ENCODE assay signal across 9 cellular contexts in genomic region chr17:73156166-73156840, GRCh38. TPM values are rescaled to one million over a fixed set of nuclear protein-coding genes. Genes with fewer than 3 reads are reported as not detected.
DNase-seq lines count a peak whose midpoint lies in the region; ATAC-seq and TF ChIP-seq lines count a peak whose summit lies in the region.
"Had no signal": no experiment of that assay in that cellular context is flagged by ENCODE, and none has a peak within 500 bp of the region (broad histone marks: within the 10 kb centered on the region; RNA-seq: fewer than 3 reads in every experiment).

No MANE protein-coding gene starts in this region.

- no peak for TF ChIP-seq POLR2A in heart left ventricle (IDR thresholded peaks at IDR 0.05)

- intact Hi-C loops in heart left ventricle (cut with DNase I) = loop anchor here (2.0 to 10.0 kb wide), 11 partner anchors 169 to 599 kb away; no protein-coding TSS in a partner anchor

- DNase-seq in ELR (ENCODE audit: low read depth) (peak; percentile 85), SJSA1 (ENCODE audit: low read depth in 1 of 2, low spot score in 2 of 2) (peak; percentile 47 to 58), heart left ventricle (peak; percentile 63 to 83 (median 67)), renal cortical epithelial cell (ENCODE audit: low read depth) (peak; percentile 54), NCI-H128 (lab: John Stamatoyannopoulos, UW; ENCODE audit: unreplicated experiment) (no peak)
- DNase-seq in Jurkat, Clone E6-1 (ENCODE audit: low read depth, low spot score) = peak; percentile 29
- DNase-seq in activated naive CD8-positive, alpha-beta T cell treated with anti-CD3 and anti-CD28 coated beads for 36 hours = peak; percentile 61

- peaks cover 10% of the 10 kb centered on the region for H3K4me1 Mint-ChIP-seq in activated naive CD8-positive, alpha-beta T cell treated with anti-CD3 and anti-CD28 coated beads for 36 hours

- ATAC-seq in GM21723 (IDR thresholded peaks at IDR 0.05; ENCODE audit: unreplicated experiment) = peak; percentile 79
- peak; percentile 60 to 98 (median 94) for ATAC-seq in heart left ventricle

- H3K27ac ChIP-seq in SJSA1 (no peak overlapping the region), heart left ventricle (no peak overlapping the region)

- H3K36me3 ChIP-seq in SJSA1 (no peaks in the 10 kb centered on the region), heart left ventricle (no peaks in the 10 kb centered on the region)

- peaks cover 22% of the 10 kb centered on the region for H3K27me3 Mint-ChIP-seq in activated naive CD8-positive, alpha-beta T cell treated with anti-CD3 and anti-CD28 coated beads for 36 hours

- peak; percentile 64 to 87 (median 77) for TF ChIP-seq CTCF in heart left ventricle (IDR thresholded peaks at IDR 0.05)

- 15 to 22% (median 18%) methylated on average over 19 to 22 of the region's 22 CpGs for WGBS in heart left ventricle, 4 donors

- H3K27ac Mint-ChIP-seq in activated naive CD8-positive, alpha-beta T cell treated with anti-CD3 and anti-CD28 coated beads for 36 hours = no peak overlapping the region

- H3K4me3 ChIP-seq in Jurkat, Clone E6-1 (ENCODE audit: low read length) = no peak overlapping the region
- H3K4me3 ChIP-seq in SJSA1 (no peak overlapping the region), heart left ventricle (no peak overlapping the region)

- peaks cover 6% of the 10 kb centered on the region for H3K9me3 Mint-ChIP-seq in activated naive CD8-positive, alpha-beta T cell treated with anti-CD3 and anti-CD28 coated beads for 36 hours

- H3K36me3 Mint-ChIP-seq in activated naive CD8-positive, alpha-beta T cell treated with anti-CD3 and anti-CD28 coated beads for 36 hours = no peaks in the 10 kb centered on the region

- H3K27me3 ChIP-seq in SJSA1 (replicated peaks) (peaks cover 7% of the 10 kb centered on the region), heart left ventricle (peaks cover 0 to 29% (median 6%) of the 10 kb centered on the region in 9 donors)

- H3K9me3 ChIP-seq in SJSA1 (replicated peaks) = no peaks in the 10 kb centered on the region
- no peaks in the 10 kb centered on the region for H3K9me3 ChIP-seq in heart left ventricle

- H3K4me1 ChIP-seq in SJSA1 (replicated peaks) (no peaks in the 10 kb centered on the region), heart left ventricle (peaks cover 0 to 13% (median 0%) of the 10 kb centered on the region in 12 donors)

- H3K4me3 Mint-ChIP-seq in activated naive CD8-positive, alpha-beta T cell treated with anti-CD3 and anti-CD28 coated beads for 36 hours = no peak overlapping the region

RNA-seq across cellular contexts. Expression of gene SSTR2, which starts 8.5 kb away (rescaled TPM):
- not detected for polyA plus RNA-seq in Jurkat, Clone E6-1 (2012; ENCODE audit: insufficient read depth, insufficient read length)
- under 0.01 TPM in 1 of 2 replicates, not detected in the other for total RNA-seq in SJSA1 (2014; rRNA removed; shearing (Covaris generic))
- under 1 TPM; 0.04 to 0.16 TPM for total RNA-seq in activated naive CD8-positive, alpha-beta T cell treated with anti-CD3 and anti-CD28 coated beads for 36 hours
- total RNA-seq in heart left ventricle (1 to 10 TPM in 3 of 9 donors, under 1 TPM in 6; 0.09 to 2.4 (median 0.23) TPM), renal cortical epithelial cell (0.25 TPM in 1 of 2 replicates, not detected in the other)
- under 1 TPM; 0.12 to 0.27 TPM for polyA plus RNA-seq in heart left ventricle
- total RNA-seq: glomerular endothelial cell had no signal

RNA-seq across cellular contexts. Expression of gene COG1, which starts 36.6 kb away (rescaled TPM):
- 47.8 TPM for polyA plus RNA-seq in Jurkat, Clone E6-1 (2012; ENCODE audit: insufficient read depth, insufficient read length)
- total RNA-seq in SJSA1 (2014; rRNA removed; shearing (Covaris generic)) = 20.2 and 29.3 TPM in 2 replicates
- total RNA-seq in activated naive CD8-positive, alpha-beta T cell treated with anti-CD3 and anti-CD28 coated beads for 36 hours = 10 to 100 TPM; 23.4 to 27.7 TPM
- 10 to 100 TPM; 38.4 to 65.6 (median 55.1) TPM for total RNA-seq in heart left ventricle
- polyA plus RNA-seq in heart left ventricle = 10 to 100 TPM; 20.2 to 78.7 TPM
- 12.0 and 25.2 TPM in 2 replicates for total RNA-seq in renal cortical epithelial cell
